13 cellular contexts compared by ENCODE assay signal in genomic region chr11:12245549-12245986, GRCh38.
DNase-seq lines count a peak whose midpoint lies in the region; ATAC-seq and TF ChIP-seq lines count a peak whose summit lies in the region.
"Had no signal": no experiment of that assay in that cellular context is flagged by ENCODE, and none has a peak within 500 bp of the region (broad histone marks: within the 10 kb centered on the region; RNA-seq: fewer than 3 reads in every experiment).

No MANE protein-coding gene starts in this region.

- H3K4me1 ChIP-seq in esophagus muscularis mucosa, result peaks cover 37 to 96% (median 92%) of the 10 kb centered on the region in 4 donors
- H3K4me1 ChIP-seq in sigmoid colon, result peaks cover 0 to 96% (median 81%) of the 10 kb centered on the region in 4 donors

- TF ChIP-seq POLR2A in esophagus muscularis mucosa (IDR thresholded peaks at IDR 0.05; ENCODE audit: low read depth) (no peak), sigmoid colon (IDR thresholded peaks at IDR 0.05) (no peak)

- H3K27me3 ChIP-seq in esophagus muscularis mucosa, result no peaks in the 10 kb centered on the region
- H3K27me3 ChIP-seq in sigmoid colon, result no peaks in the 10 kb centered on the region
- H3K27me3 ChIP-seq: spleen had no signal

- DNase-seq in NCI-H146 (lab: John Stamatoyannopoulos, UW), result peak; percentile 46
- DNase-seq in NCI-H146 treated with DMSO at 0.1 percent for 48 hours (lab: John Stamatoyannopoulos, UW; ENCODE audit: unreplicated experiment), result no peak
- DNase-seq in NCI-H2196 (lab: John Stamatoyannopoulos, UW; ENCODE audit: unreplicated experiment), result peak; percentile 61
- no peak for DNase-seq in esophagus muscularis mucosa (ENCODE audit: extremely low spot score)
- DNase-seq in sigmoid colon, result no peak
- DNase-seq in ecto neural progenitor cell (ENCODE audit: low spot score), result no peak
- DNase-seq: activated CD4-positive, CD25-positive, alpha-beta regulatory T cell; central memory CD4-positive, alpha-beta T cell; NCI-H1105; OCI-M1; spleen had no signal

- H3K27ac ChIP-seq in esophagus muscularis mucosa (replicated peaks in 1 of 4), result peak overlapping the region; percentile 46 to 88 (median 78)
- H3K27ac ChIP-seq in sigmoid colon, result peak overlapping the region; percentile 27 to 89 (median 61)
- H3K27ac ChIP-seq: spleen had no signal

- TF ChIP-seq EP300 in esophagus muscularis mucosa (IDR thresholded peaks at IDR 0.05) (no peak), sigmoid colon (IDR thresholded peaks at IDR 0.05) (no peak)

- intact Hi-C loops in esophagus muscularis mucosa (cut with DNase I) (no loop called here), sigmoid colon (cut with DNase I) (no loop called here)

- H3K36me3 ChIP-seq in esophagus muscularis mucosa (peaks cover 0 to 64% (median 40%) of the 10 kb centered on the region in 4 donors), sigmoid colon (peaks cover 0 to 22% (median 11%) of the 10 kb centered on the region in 4 donors)

- no peak for ATAC-seq in GM18502 (IDR thresholded peaks at IDR 0.05; ENCODE audit: poor library complexity, unreplicated experiment)
- ATAC-seq in GM19035 (IDR thresholded peaks at IDR 0.05; ENCODE audit: unreplicated experiment), result no peak

- H3K9me3 ChIP-seq in esophagus muscularis mucosa (no peaks in the 10 kb centered on the region), sigmoid colon (no peaks in the 10 kb centered on the region)
- H3K9me3 ChIP-seq: spleen had no signal

- H3K4me3 ChIP-seq in esophagus muscularis mucosa (no peak overlapping the region), sigmoid colon (no peak overlapping the region)
- H3K4me3 ChIP-seq: spleen had no signal

- TF ChIP-seq CTCF in esophagus muscularis mucosa (IDR thresholded peaks at IDR 0.05), result no peak
- no peak for TF ChIP-seq CTCF in sigmoid colon (IDR thresholded peaks at IDR 0.05)

- WGBS in esophagus muscularis mucosa, result 72% methylated on average over 3 of the region's 3 CpGs
- 68 to 90% methylated on average over 3 of the region's 3 CpGs for WGBS in sigmoid colon, 2 donors

Comparison
In these comparisons a context has a peak if more than half of its experiments do, and no peak if none do; other contexts are left out.
1. DNase-seq: peak in NCI-H146 (single experiment) and NCI-H2196 (single experiment); none in NCI-H146 treated with DMSO at 0.1 percent for 48 hours (single experiment), esophagus muscularis mucosa (single experiment), sigmoid colon (single experiment) and ecto neural progenitor cell (single experiment).